Comparison of ENCODE assay signal across 16 cellular contexts in the genomic region with DNA sequence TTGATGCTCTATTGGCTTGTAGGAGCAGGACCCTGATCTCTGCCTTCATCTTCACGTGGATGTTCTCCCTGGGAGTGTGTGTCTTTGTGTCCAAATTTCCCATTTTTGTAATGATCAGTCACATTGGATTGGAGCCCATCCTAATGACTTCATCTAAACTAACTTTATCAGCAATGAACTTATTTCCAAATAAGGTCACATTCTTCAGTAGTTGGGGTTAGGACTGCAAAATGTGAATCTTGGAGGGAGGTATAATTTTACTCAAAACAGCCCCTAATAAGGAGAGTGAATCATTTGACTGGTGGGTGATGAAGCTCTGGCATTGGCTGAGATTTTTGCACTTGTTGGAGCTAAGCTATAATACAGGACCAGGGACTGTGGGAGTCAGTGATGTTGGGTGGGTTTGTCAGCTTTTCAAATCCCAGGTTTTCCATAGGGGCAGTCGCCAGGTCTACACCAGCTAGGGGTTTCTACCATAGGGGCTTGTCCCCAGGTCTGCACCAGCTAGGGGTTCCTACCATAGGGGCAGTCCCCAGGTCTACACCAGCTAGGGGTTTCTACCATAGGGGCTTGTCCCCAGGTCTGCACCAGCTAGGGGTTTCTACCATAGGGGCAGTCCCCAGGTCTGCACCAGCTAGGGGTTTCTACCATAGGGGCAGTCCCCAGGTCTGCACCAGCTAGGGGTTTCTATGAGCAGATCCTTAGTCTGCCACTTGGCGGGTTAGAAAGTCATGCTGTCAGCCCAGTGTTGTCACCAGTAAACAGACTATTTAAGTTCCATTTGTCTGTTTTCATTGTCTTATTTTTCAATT.
DNase-seq lines count a peak whose midpoint lies in the region; ATAC-seq and TF ChIP-seq lines count a peak whose summit lies in the region.
"Had no signal": no experiment of that assay in that cellular context is flagged by ENCODE, and none has a peak within 500 bp of the region (broad histone marks: within the 10 kb centered on the region; RNA-seq: fewer than 3 reads in every experiment).

No MANE protein-coding gene starts in this region.

- TF ChIP-seq CTCF in astrocyte of the spinal cord (IDR thresholded peaks at IDR 0.05; ENCODE audit: low read depth, low read length): no peak
- TF ChIP-seq CTCF in HFFc6 (IDR thresholded peaks at IDR 0.05): no peak

- in situ Hi-C loops in astrocyte of the spinal cord (cut with HindIII; ENCODE audit: low sequenced_read_pairs): no loop called here

- peaks cover 7% of the 10 kb centered on the region for H3K27me3 Mint-ChIP-seq in HFFc6 (ENCODE audit: insufficient read depth)
- H3K27me3 Mint-ChIP-seq: activated naive CD8-positive, alpha-beta T cell treated with anti-CD3 and anti-CD28 coated beads, Interleukin-2, amount 10 ng/mL, durations not matched to agents 7 days and 5 days; CD4-positive, CD25-positive, alpha-beta regulatory T cell had no signal

- peak; percentile 10 for DNase-seq in astrocyte of the spinal cord (ENCODE audit: low read depth, low spot score)
- DNase-seq in NCI-H2107 treated with DMSO at 0.1 percent for 48 hours (lab: John Stamatoyannopoulos, UW; ENCODE audit: unreplicated experiment): no peak
- no peak for DNase-seq in HK-2 (ENCODE audit: unreplicated experiment)
- DNase-seq in HFFc6: no peak
- DNase-seq: activated naive CD8-positive, alpha-beta T cell treated with anti-CD3 and anti-CD28 coated beads, Interleukin-2, amount 10 ng/mL, durations not matched to agents 7 days and 5 days; CD4-positive, CD25-positive, alpha-beta regulatory T cell; effector CD8-positive, alpha-beta T cell; GOT3; heart left ventricle; NCI-H1694 treated with DMSO at 0.1 percent for 48 hours; T-helper 9 cell had no signal

- no peaks in the 10 kb centered on the region for H3K36me3 Mint-ChIP-seq in HFFc6 (ENCODE audit: low read depth)
- H3K36me3 Mint-ChIP-seq: activated naive CD8-positive, alpha-beta T cell treated with anti-CD3 and anti-CD28 coated beads, Interleukin-2, amount 10 ng/mL, durations not matched to agents 7 days and 5 days; CD4-positive, CD25-positive, alpha-beta regulatory T cell had no signal

- no peaks in the 10 kb centered on the region for H3K9me3 Mint-ChIP-seq in HFFc6
- H3K9me3 Mint-ChIP-seq: activated naive CD8-positive, alpha-beta T cell treated with anti-CD3 and anti-CD28 coated beads, Interleukin-2, amount 10 ng/mL, durations not matched to agents 7 days and 5 days had no signal

- ATAC-seq in GM18498 (IDR thresholded peaks at IDR 0.05; ENCODE audit: unreplicated experiment): peak; percentile 56
- peak; percentile 72 for ATAC-seq in GM19328 (IDR thresholded peaks at IDR 0.05; ENCODE audit: unreplicated experiment)
- peak; percentile 40 for ATAC-seq in HG03060 (IDR thresholded peaks at IDR 0.05; ENCODE audit: low read depth, unreplicated experiment)
- no peak for ATAC-seq in HG03139 (IDR thresholded peaks at IDR 0.05; ENCODE audit: unreplicated experiment)
- ATAC-seq: heart left ventricle had no signal

- no peaks in the 10 kb centered on the region; the same call in 1 of the 2 replicates for H3K4me1 Mint-ChIP-seq in HFFc6 (ENCODE audit: low read depth)
- H3K4me1 Mint-ChIP-seq: activated naive CD8-positive, alpha-beta T cell treated with anti-CD3 and anti-CD28 coated beads, Interleukin-2, amount 10 ng/mL, durations not matched to agents 7 days and 5 days; CD4-positive, CD25-positive, alpha-beta regulatory T cell had no signal

- H3K4me3 ChIP-seq in astrocyte of the spinal cord (ENCODE audit: low read depth, low read length): no peak overlapping the region
- H3K4me3 ChIP-seq: heart left ventricle, vagina had no signal

- no peak overlapping the region for H3K27ac Mint-ChIP-seq in HFFc6
- H3K27ac Mint-ChIP-seq: activated naive CD8-positive, alpha-beta T cell treated with anti-CD3 and anti-CD28 coated beads, Interleukin-2, amount 10 ng/mL, durations not matched to agents 7 days and 5 days; CD4-positive, CD25-positive, alpha-beta regulatory T cell had no signal

- H3K4me3 Mint-ChIP-seq in HFFc6: no peak overlapping the region
- H3K4me3 Mint-ChIP-seq: activated naive CD8-positive, alpha-beta T cell treated with anti-CD3 and anti-CD28 coated beads, Interleukin-2, amount 10 ng/mL, durations not matched to agents 7 days and 5 days; CD4-positive, CD25-positive, alpha-beta regulatory T cell had no signal
